Comparison of ENCODE assay signal across 11 cellular contexts in the genomic region with DNA sequence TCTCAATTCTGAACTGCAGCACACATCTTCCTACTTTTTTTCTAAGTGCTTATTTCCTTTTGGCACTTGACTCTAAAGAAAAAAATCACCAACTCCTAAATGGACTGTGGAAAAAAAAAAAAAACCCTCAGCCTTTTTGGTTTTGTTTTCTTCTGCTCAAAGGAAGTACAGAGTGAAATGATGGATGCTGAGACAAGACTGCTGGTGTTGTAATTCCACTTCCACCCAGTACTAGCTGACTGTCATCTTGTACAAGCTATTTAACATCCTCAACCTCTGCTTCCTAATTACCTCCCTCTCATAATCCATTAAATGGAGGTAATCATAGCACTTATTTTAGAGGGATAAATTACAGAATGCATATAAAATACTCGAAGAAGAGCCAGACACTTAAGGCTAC.
A peak's percentile ranks its signal among the peaks of the same experiment; 100 is the strongest.
DNase-seq lines count a peak whose midpoint lies in the region; ATAC-seq and TF ChIP-seq lines count a peak whose summit lies in the region.
"Had no signal": no experiment of that assay in that cellular context is flagged by ENCODE, and none has a peak within 500 bp of the region (broad histone marks: within the 10 kb centered on the region; RNA-seq: fewer than 3 reads in every experiment).

No MANE protein-coding gene starts in this region.

- H3K9me3 Mint-ChIP-seq in activated T-helper 2 cell treated with anti-CD3 and anti-CD28 coated beads, Interferon-gamma antibody, Interleukin-2, Interleukin-4, amounts not matched to agents 10 μg/mL and 5 μg/mL and 100 μg/mL, durations not matched to agents 14 hours and 24 hours and 36 hours: no peaks in the 10 kb centered on the region
- H3K9me3 Mint-ChIP-seq: CD14-positive monocyte; stimulated activated effector memory CD8-positive, alpha-beta T cell treated with anti-CD3 and anti-CD28 coated beads, Interleukin-12 subunit alpha, Interleukin-12 subunit beta, amount 100 ng/mL, for 72 hours; T-helper 1 cell treated with Interleukin-12 subunit alpha and Interleukin-12 subunit beta and Interleukin-4 antibody, amounts not matched to agents 30 μg/mL and 1 μg/mL, for 36 hours had no signal

- peaks cover 3 to 4% of the 10 kb centered on the region in 2 experiments for H3K36me3 ChIP-seq in SK-N-SH (replicated peaks in 1 of 2; ENCODE audit: control insufficient read depth in 1 of 2, insufficient read depth in 2 of 2, low read length in 1 of 2)

- H3K79me2 ChIP-seq in SK-N-SH (ENCODE audit: insufficient read depth): peaks cover 65% of the 10 kb centered on the region

- ATAC-seq in Right ventricle myocardium superior (ENCODE audit: poor library complexity) (peak; percentile 78), right cardiac atrium (peak; percentile 64 to 86)

- peaks cover 23% of the 10 kb centered on the region for H3K36me3 Mint-ChIP-seq in activated T-helper 2 cell treated with anti-CD3 and anti-CD28 coated beads, Interferon-gamma antibody, Interleukin-2, Interleukin-4, amounts not matched to agents 10 μg/mL and 5 μg/mL and 100 μg/mL, durations not matched to agents 14 hours and 24 hours and 36 hours (ENCODE audit: low read depth)
- H3K36me3 Mint-ChIP-seq: stimulated activated effector memory CD8-positive, alpha-beta T cell treated with anti-CD3 and anti-CD28 coated beads, Interleukin-12 subunit alpha, Interleukin-12 subunit beta, amount 100 ng/mL, for 72 hours had no signal

- no peak for TF ChIP-seq RAD21 in SK-N-SH (IDR thresholded peaks at IDR 0.05; ENCODE audit: low read length)

- H3K27me3 ChIP-seq in SK-N-SH (ENCODE audit: insufficient read depth): no peaks in the 10 kb centered on the region
- H3K27me3 ChIP-seq in right cardiac atrium (ENCODE audit: control insufficient read depth, insufficient read depth): no peaks in the 10 kb centered on the region

- no peak for TF ChIP-seq EP300 in SK-N-SH (IDR thresholded peaks at IDR 0.05; ENCODE audit: borderline replicate concordance in 1 of 2, low read depth in 1 of 2, low read length in 1 of 2)

- H3K4me1 Mint-ChIP-seq in activated T-helper 2 cell treated with anti-CD3 and anti-CD28 coated beads, Interferon-gamma antibody, Interleukin-2, Interleukin-4, amounts not matched to agents 10 μg/mL and 5 μg/mL and 100 μg/mL, durations not matched to agents 14 hours and 24 hours and 36 hours (ENCODE audit: low read depth): peaks cover 39% of the 10 kb centered on the region

- H3K9me3 ChIP-seq in SK-N-SH: no peaks in the 10 kb centered on the region
- no peaks in the 10 kb centered on the region for H3K9me3 ChIP-seq in right cardiac atrium (ENCODE audit: control insufficient read depth, low read length)

- H3K4me1 ChIP-seq in SK-N-SH (ENCODE audit: control insufficient read depth in 1 of 2, insufficient read depth in 2 of 2, low read depth in 1 of 2, low read length in 1 of 2) (peaks cover 0 to 42% of the 10 kb centered on the region in 2 experiments; a peak in 3 of 4 replicates), right cardiac atrium (ENCODE audit: control insufficient read depth, insufficient read depth, low read length) (no peaks in the 10 kb centered on the region)

- H3K9ac ChIP-seq in SK-N-SH: no peak overlapping the region

- H3K27ac Mint-ChIP-seq in activated T-helper 2 cell treated with anti-CD3 and anti-CD28 coated beads, Interferon-gamma antibody, Interleukin-2, Interleukin-4, amounts not matched to agents 10 μg/mL and 5 μg/mL and 100 μg/mL, durations not matched to agents 14 hours and 24 hours and 36 hours: no peak overlapping the region
- H3K27ac Mint-ChIP-seq: stimulated activated effector memory CD8-positive, alpha-beta T cell treated with anti-CD3 and anti-CD28 coated beads, Interleukin-12 subunit alpha, Interleukin-12 subunit beta, amount 100 ng/mL, for 72 hours had no signal

- intact Hi-C loops in Right ventricle myocardium superior (cut with DNase I): no loop called here
- intact Hi-C loops in cardiac septum (cut with DNase I): no loop called here
- intact Hi-C loops in right cardiac atrium (cut with DNase I): loop anchor here in 1 of 4 donors (2.0 kb wide), 1 partner anchor 29 kb away; no protein-coding TSS in a partner anchor
- intact Hi-C loops in activated T-helper 2 cell treated with anti-CD3 and anti-CD28 coated beads, Interferon-gamma antibody, Interleukin-2, Interleukin-4, amounts not matched to agents 10 μg/mL and 5 μg/mL and 100 μg/mL, durations not matched to agents 14 hours and 24 hours and 36 hours (cut with micrococcal nuclease): no loop called here

- WGBS in SK-N-SH (ENCODE audit: low lambda C conversion rate): 81% methylated on average over 1 of the region's 1 CpG
- 68% methylated on average over 1 of the region's 1 CpG for WGBS in right cardiac atrium

- H2AFZ ChIP-seq in SK-N-SH (ENCODE audit: low read depth): no peak overlapping the region

- DNase-seq in Right ventricle myocardium superior (no peak), cardiac septum (ENCODE audit: low spot score) (no peak), SK-N-SH (no peak), right cardiac atrium (no peak), mesenteric fat pad (ENCODE audit: low spot score) (no peak), NCI-H2081 (lab: John Stamatoyannopoulos, UW) (no peak), NCI-H345 (lab: John Stamatoyannopoulos, UW) (no peak)
- no peak for DNase-seq in activated T-helper 2 cell treated with anti-CD3 and anti-CD28 coated beads, Interferon-gamma antibody, Interleukin-2, Interleukin-4, amounts not matched to agents 10 μg/mL and 5 μg/mL and 100 μg/mL, durations not matched to agents 14 hours and 24 hours and 36 hours (ENCODE audit: low spot score)

- H3K4me2 ChIP-seq in SK-N-SH: peak overlapping the region; percentile 55; the same call in 1 of the 2 replicates

- no peaks in the 10 kb centered on the region for H4K20me1 ChIP-seq in SK-N-SH (ENCODE audit: insufficient read depth)

- H3F3A ChIP-seq in SK-N-SH (replicated peaks; ENCODE audit: insufficient read depth): peaks cover 30% of the 10 kb centered on the region

- no peaks in the 10 kb centered on the region for H3K9me2 ChIP-seq in SK-N-SH

- no peak overlapping the region for H3K4me3 ChIP-seq in SK-N-SH (ENCODE audit: low read depth in 2 of 2, low read length in 1 of 2)
- H3K4me3 ChIP-seq in right cardiac atrium (ENCODE audit: low read length): no peak overlapping the region

- H3K4me3 Mint-ChIP-seq in activated T-helper 2 cell treated with anti-CD3 and anti-CD28 coated beads, Interferon-gamma antibody, Interleukin-2, Interleukin-4, amounts not matched to agents 10 μg/mL and 5 μg/mL and 100 μg/mL, durations not matched to agents 14 hours and 24 hours and 36 hours (ENCODE audit: low read depth): no peak overlapping the region
- H3K4me3 Mint-ChIP-seq: CD14-positive monocyte; stimulated activated effector memory CD8-positive, alpha-beta T cell treated with anti-CD3 and anti-CD28 coated beads, Interleukin-12 subunit alpha, Interleukin-12 subunit beta, amount 100 ng/mL, for 72 hours; T-helper 1 cell treated with Interleukin-12 subunit alpha and Interleukin-12 subunit beta and Interleukin-4 antibody, amounts not matched to agents 30 μg/mL and 1 μg/mL, for 36 hours had no signal

- TF ChIP-seq CTCF in SK-N-SH (IDR thresholded peaks at IDR 0.05): no peak

- H3K27me3 Mint-ChIP-seq in activated T-helper 2 cell treated with anti-CD3 and anti-CD28 coated beads, Interferon-gamma antibody, Interleukin-2, Interleukin-4, amounts not matched to agents 10 μg/mL and 5 μg/mL and 100 μg/mL, durations not matched to agents 14 hours and 24 hours and 36 hours (ENCODE audit: low read depth): no peaks in the 10 kb centered on the region

- CTCF ChIA-PET in SK-N-SH (lab: Yijun Ruan, JAX): interaction anchor here (1.2 kb wide), 1 partner anchor 13 kb away, joined by 3 read pairs; no protein-coding TSS in a partner anchor

- peak overlapping the region in 1 of 2 experiments; percentile 91; a peak in 2 of 4 replicates for H3K27ac ChIP-seq in SK-N-SH (ENCODE audit: low read depth in 2 of 2, low read length in 1 of 2)
- peak overlapping the region; percentile 43 for H3K27ac ChIP-seq in right cardiac atrium (ENCODE audit: low read length)

- POLR2A ChIA-PET in SK-N-SH (lab: Yijun Ruan, JAX): no interaction called here

TF ChIP-seq in SK-N-SH, 30 proteins besides CTCF, POLR2A, EP300 and RAD21 (continues in another document):
- TF ChIP-seq IRF3 (IDR thresholded peaks at IDR 0.05; ENCODE audit: low read depth, low read length): no peak
- TF ChIP-seq ELF1 (IDR thresholded peaks at IDR 0.05): no peak
- no peak for TF ChIP-seq RXRA (IDR thresholded peaks at IDR 0.05; ENCODE audit: borderline replicate concordance, low read depth)
- TF ChIP-seq ZBTB33 (IDR thresholded peaks at IDR 0.05; ENCODE audit: borderline replicate concordance, low read depth): no peak
- TF ChIP-seq TCF12 (IDR thresholded peaks at IDR 0.05): no peak
- TF ChIP-seq TEAD4 (IDR thresholded peaks at IDR 0.05; ENCODE audit: borderline replicate concordance, insufficient read depth): no peak
- TF ChIP-seq GATA2 (CRISPR knock-in tag; IDR thresholded peaks at IDR 0.05): no peak
- TF ChIP-seq MXI1 (IDR thresholded peaks at IDR 0.05; ENCODE audit: low read depth, low read length): no peak
- no peak for TF ChIP-seq FOSL2 (IDR thresholded peaks at IDR 0.05; ENCODE audit: borderline replicate concordance, low read depth)
- no peak for TF ChIP-seq YY1 (IDR thresholded peaks at IDR 0.05; ENCODE audit: low read depth)
- TF ChIP-seq CHD2 (IDR thresholded peaks at IDR 0.05; ENCODE audit: low read length, partially characterized antibody): no peak
